Comparison of ENCODE assay signal across 18 cellular contexts in the genomic region with DNA sequence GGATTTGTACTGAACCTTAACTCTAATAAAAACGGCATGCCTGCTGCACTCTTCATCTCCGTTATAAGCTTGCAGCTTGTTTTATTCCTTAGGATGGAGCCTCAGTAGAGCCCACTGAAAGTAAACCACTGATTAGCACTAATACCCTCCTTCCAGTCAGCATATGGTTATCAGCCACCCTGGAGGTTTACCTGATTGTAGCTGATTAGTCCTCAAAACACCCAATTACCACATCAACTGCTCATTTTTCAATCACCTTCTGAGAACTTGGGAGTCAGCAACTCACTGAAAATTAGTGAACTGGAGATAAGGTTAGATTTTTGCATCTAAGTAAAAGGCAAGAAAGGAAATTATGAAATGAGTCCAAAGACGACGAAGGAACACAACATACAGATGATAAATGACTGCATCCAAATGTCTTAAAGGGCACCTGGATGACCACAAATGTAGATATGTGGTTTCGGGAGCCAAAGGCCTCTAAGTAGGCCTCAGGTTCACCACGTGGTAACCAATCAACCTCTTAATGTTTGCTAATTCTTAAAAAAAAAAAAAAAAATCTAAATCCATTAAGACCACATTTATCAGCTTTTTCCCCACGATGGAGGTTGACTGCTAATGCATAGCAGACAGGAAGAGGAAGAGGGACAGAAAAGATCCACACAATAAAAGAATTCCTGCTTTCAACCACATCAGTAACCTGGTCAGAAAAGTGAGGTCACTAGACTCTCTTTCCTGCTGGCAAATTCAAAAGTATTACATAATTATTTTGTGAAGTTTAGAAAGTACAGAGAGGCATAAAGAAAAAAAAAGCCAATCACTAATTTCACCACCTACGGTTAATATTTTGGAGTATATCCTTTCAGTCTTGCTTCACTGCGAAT. TPM values are rescaled to one million over a fixed set of nuclear protein-coding genes. Genes with fewer than 3 reads are reported as not detected.
DNase-seq lines count a peak whose midpoint lies in the region; ATAC-seq and TF ChIP-seq lines count a peak whose summit lies in the region.
"Had no signal": no experiment of that assay in that cellular context is flagged by ENCODE, and none has a peak within 500 bp of the region (broad histone marks: within the 10 kb centered on the region; RNA-seq: fewer than 3 reads in every experiment).

No MANE protein-coding gene starts in this region.

- no peaks in the 10 kb centered on the region for H3K9me3 Mint-ChIP-seq in CD4-positive, CD25-positive, alpha-beta regulatory T cell
- H3K9me3 Mint-ChIP-seq in naive thymus-derived CD8-positive, alpha-beta T cell: no peaks in the 10 kb centered on the region
- H3K9me3 Mint-ChIP-seq in HFFc6: no peaks in the 10 kb centered on the region
- H3K9me3 Mint-ChIP-seq: IgD-negative memory B cell; stimulated activated naive CD8-positive, alpha-beta T cell treated with anti-CD3 and anti-CD28 coated beads, Interleukin-15, amount 100 ng/mL, for 72 hours had no signal

- H3K9ac ChIP-seq in Loucy (ENCODE audit: low read depth, low read length, poor library complexity, severe bottlenecking): peak overlapping the region; percentile 12

- H3K4me1 Mint-ChIP-seq in CD4-positive, CD25-positive, alpha-beta regulatory T cell: peaks cover 17 to 39% (median 36%) of the 10 kb centered on the region in 4 donors
- H3K4me1 Mint-ChIP-seq in naive thymus-derived CD8-positive, alpha-beta T cell: peaks cover 15 to 49% (median 46%) of the 10 kb centered on the region in 4 donors
- H3K4me1 Mint-ChIP-seq in HFFc6 (ENCODE audit: low read depth): peaks cover 95% of the 10 kb centered on the region

- peak overlapping the region; percentile 77 for H3K27ac ChIP-seq in CD4-positive, CD25-positive, alpha-beta regulatory T cell (ENCODE audit: insufficient read depth, low read length, poor library complexity, severe bottlenecking)
- H3K27ac ChIP-seq in breast epithelium: peak overlapping the region; percentile 1 to 68
- H3K27ac ChIP-seq: ovary, PC-9 had no signal

- no peak for TF ChIP-seq POLR2A in breast epithelium (IDR thresholded peaks at IDR 0.05)

- H3K4me1 ChIP-seq in CD4-positive, CD25-positive, alpha-beta regulatory T cell (ENCODE audit: control insufficient read depth, insufficient read depth, low read length, poor library complexity, severe bottlenecking): peaks cover 21% of the 10 kb centered on the region
- peaks cover 54% of the 10 kb centered on the region for H3K4me1 ChIP-seq in Loucy (ENCODE audit: insufficient read depth, low read length, poor library complexity, severe bottlenecking)
- H3K4me1 ChIP-seq in breast epithelium: peaks cover 10 to 21% of the 10 kb centered on the region in 2 donors

- peaks cover 71% of the 10 kb centered on the region for H3K79me2 ChIP-seq in Loucy (ENCODE audit: insufficient read depth, low read length)

- TF ChIP-seq CTCF in Loucy (conservative IDR thresholded peaks at IDR 0.05; ENCODE audit: low read length) (no peak), breast epithelium (IDR thresholded peaks at IDR 0.05) (no peak), HFFc6 (IDR thresholded peaks at IDR 0.05) (no peak)

- peak overlapping the region in 1 of 4 donors; percentile 7 for H3K4me3 Mint-ChIP-seq in CD4-positive, CD25-positive, alpha-beta regulatory T cell
- no peak overlapping the region for H3K4me3 Mint-ChIP-seq in naive thymus-derived CD8-positive, alpha-beta T cell
- H3K4me3 Mint-ChIP-seq in HFFc6: no peak overlapping the region
- H3K4me3 Mint-ChIP-seq: IgD-negative memory B cell; stimulated activated naive CD8-positive, alpha-beta T cell treated with anti-CD3 and anti-CD28 coated beads, Interleukin-15, amount 100 ng/mL, for 72 hours had no signal

- H4K20me1 ChIP-seq in Loucy (ENCODE audit: insufficient read depth, low read length, poor library complexity, severe bottlenecking): no peaks in the 10 kb centered on the region

- H3K27ac Mint-ChIP-seq in CD4-positive, CD25-positive, alpha-beta regulatory T cell: peak overlapping the region in 1 of 3 donors; percentile 93
- H3K27ac Mint-ChIP-seq in naive thymus-derived CD8-positive, alpha-beta T cell: peak overlapping the region in 6 of 10 donors; percentile 21 to 96 (median 32)
- H3K27ac Mint-ChIP-seq in HFFc6: no peak overlapping the region
- H3K27ac Mint-ChIP-seq: stimulated activated naive CD8-positive, alpha-beta T cell treated with anti-CD3 and anti-CD28 coated beads, Interleukin-15, amount 100 ng/mL, for 72 hours had no signal

- H3K4me3 ChIP-seq in CD4-positive, CD25-positive, alpha-beta regulatory T cell (ENCODE audit: low read depth, low read length): no peak overlapping the region
- H3K4me3 ChIP-seq in Loucy (ENCODE audit: low read length, poor library complexity, severe bottlenecking): no peak overlapping the region
- H3K4me3 ChIP-seq in breast epithelium: no peak overlapping the region
- H3K4me3 ChIP-seq: mucosa of descending colon, ovary, PC-9 had no signal

- H3F3A ChIP-seq in Loucy (ENCODE audit: low read depth): no peaks in the 10 kb centered on the region

- intact Hi-C loops in breast epithelium (cut with DNase I; ENCODE audit: low total_unique reads): no loop called here

- peaks cover 16% of the 10 kb centered on the region for H3K36me3 Mint-ChIP-seq in CD4-positive, CD25-positive, alpha-beta regulatory T cell
- H3K36me3 Mint-ChIP-seq in naive thymus-derived CD8-positive, alpha-beta T cell: peaks cover 0 to 7% (median 4%) of the 10 kb centered on the region in 3 donors
- peaks cover 35% of the 10 kb centered on the region for H3K36me3 Mint-ChIP-seq in HFFc6 (ENCODE audit: low read depth)

- H3K27me3 Mint-ChIP-seq in CD4-positive, CD25-positive, alpha-beta regulatory T cell: peaks cover 2% of the 10 kb centered on the region
- H3K27me3 Mint-ChIP-seq in naive thymus-derived CD8-positive, alpha-beta T cell: no peaks in the 10 kb centered on the region
- H3K27me3 Mint-ChIP-seq in HFFc6 (ENCODE audit: insufficient read depth): peaks cover 2% of the 10 kb centered on the region; the same call in 1 of the 2 replicates
- H3K27me3 Mint-ChIP-seq: IgD-negative memory B cell; stimulated activated naive CD8-positive, alpha-beta T cell treated with anti-CD3 and anti-CD28 coated beads, Interleukin-15, amount 100 ng/mL, for 72 hours had no signal

- H3K9me2 ChIP-seq in Loucy (replicated peaks; ENCODE audit: low read depth, low read length): no peaks in the 10 kb centered on the region

- no peaks in the 10 kb centered on the region for H3K27me3 ChIP-seq in CD4-positive, CD25-positive, alpha-beta regulatory T cell (ENCODE audit: control insufficient read depth, insufficient read depth, low read length)
- H3K27me3 ChIP-seq in Loucy (ENCODE audit: insufficient read depth, low read length, poor library complexity, severe bottlenecking): no peaks in the 10 kb centered on the region
- H3K27me3 ChIP-seq in breast epithelium: no peaks in the 10 kb centered on the region
- H3K27me3 ChIP-seq: ovary had no signal

- no peak for ATAC-seq in CD4-positive, CD25-positive, alpha-beta regulatory T cell (ENCODE audit: low read depth in 2 of 2)
- ATAC-seq in naive thymus-derived CD8-positive, alpha-beta T cell: no peak
- no peak for ATAC-seq in GM21447 (IDR thresholded peaks at IDR 0.05; ENCODE audit: unreplicated experiment)
- no peak for ATAC-seq in GM18858 (IDR thresholded peaks at IDR 0.05; ENCODE audit: unreplicated experiment)
- ATAC-seq: mucosa of descending colon; stimulated activated naive CD8-positive, alpha-beta T cell treated with anti-CD3 and anti-CD28 coated beads, Interleukin-15, amount 100 ng/mL, for 72 hours had no signal

- no peaks in the 10 kb centered on the region for H3K36me3 ChIP-seq in CD4-positive, CD25-positive, alpha-beta regulatory T cell (ENCODE audit: control insufficient read depth, insufficient read depth, low read length)
- H3K36me3 ChIP-seq in Loucy (ENCODE audit: insufficient read depth, low read length): no peaks in the 10 kb centered on the region
- H3K36me3 ChIP-seq in breast epithelium: no peaks in the 10 kb centered on the region
- H3K36me3 ChIP-seq: ovary had no signal

- POLR2A ChIA-PET in naive thymus-derived CD8-positive, alpha-beta T cell (lab: Charles Lee): no interaction called here

- peak overlapping the region; percentile 28 for H3K4me2 ChIP-seq in Loucy (ENCODE audit: low read depth, low read length, poor library complexity, severe bottlenecking)
- H3K4me2 ChIP-seq: PC-9 had no signal

- DNase-seq in CD4-positive, CD25-positive, alpha-beta regulatory T cell: no peak
- no peak for DNase-seq in breast epithelium (ENCODE audit: low spot score in 2 of 2)
- DNase-seq in naive thymus-derived CD8-positive, alpha-beta T cell: no peak
- no peak for DNase-seq in NCI-H510A (lab: John Stamatoyannopoulos, UW)
- no peak for DNase-seq in HFFc6
- DNase-seq: DMS53; head of caudate nucleus; mucosa of descending colon; NCI-H1436; NCI-H446 treated with DMSO at 0.1 percent for 48 hours; ovary; PC-9; stimulated activated CD4-positive, alpha-beta T cell treated with anti-CD3 and anti-CD28 coated beads, Interleukin-12 subunit alpha, Interleukin-12 subunit beta, amount 100 ng/mL, for 4 hours; stimulated activated naive CD8-positive, alpha-beta T cell treated with anti-CD3 and anti-CD28 coated beads, Interleukin-15, amount 100 ng/mL, for 72 hours had no signal

- no peaks in the 10 kb centered on the region for H3K9me3 ChIP-seq in CD4-positive, CD25-positive, alpha-beta regulatory T cell (ENCODE audit: control insufficient read depth in 2 of 2, low read length in 2 of 2)
- H3K9me3 ChIP-seq in Loucy (ENCODE audit: insufficient read depth, low read depth, low read length) (no peaks in the 10 kb centered on the region), breast epithelium (no peaks in the 10 kb centered on the region)
- H3K9me3 ChIP-seq: mucosa of descending colon, ovary had no signal

- H2AFZ ChIP-seq in Loucy (ENCODE audit: low read length): no peak overlapping the region
- H2AFZ ChIP-seq: PC-9 had no signal

RNA-seq across cellular contexts. Expression of gene DCUN1D3, which starts 28.0 kb away (rescaled TPM):
- total RNA-seq in CD4-positive, CD25-positive, alpha-beta regulatory T cell: 4.8 TPM
- 1 to 10 TPM in 3 of 4 donors, under 1 TPM in 1; 0.52 to 2.2 (median 1.5) TPM for polyA plus RNA-seq in CD4-positive, CD25-positive, alpha-beta regulatory T cell
- total RNA-seq in breast epithelium: 10 to 100 TPM; 22.7 to 43.8 (median 26.2) TPM
- 1 to 10 TPM; 4.2 to 6.2 TPM for total RNA-seq in naive thymus-derived CD8-positive, alpha-beta T cell
- polyA plus RNA-seq in naive thymus-derived CD8-positive, alpha-beta T cell: 1 to 10 TPM in 2 of 3 donors, under 1 TPM in 1; 0.47 to 1.1 (median 1.1) TPM
- total RNA-seq in HFFc6 (2021; fragmentation: NEBNext Ultra II Directional; extraction: Animal tissue kit (Norgen Biotek cat#: 25700)): 10 to 100 TPM; 29.2 to 41.0 (median 32.1) TPM

RNA-seq across cellular contexts. Expression of gene LYRM1, which starts 28.4 kb away (rescaled TPM):
- 15.5 TPM for total RNA-seq in CD4-positive, CD25-positive, alpha-beta regulatory T cell
- polyA plus RNA-seq in CD4-positive, CD25-positive, alpha-beta regulatory T cell: 10 to 100 TPM; 49.8 to 56.1 (median 53.4) TPM
- total RNA-seq in breast epithelium: 10 to 100 TPM; 42.6 to 54.6 (median 50.9) TPM
- total RNA-seq in naive thymus-derived CD8-positive, alpha-beta T cell: 10 to 100 TPM; 22.2 to 23.7 TPM
- polyA plus RNA-seq in naive thymus-derived CD8-positive, alpha-beta T cell: 10 to 100 TPM; 34.8 to 43.6 (median 41.4) TPM
- 10 to 100 TPM; 22.2 to 28.4 (median 25.8) TPM for total RNA-seq in HFFc6 (2021; fragmentation: NEBNext Ultra II Directional; extraction: Animal tissue kit (Norgen Biotek cat#: 25700))
